28 cellular contexts compared by ENCODE assay signal in genomic region chr4:748461-748860, GRCh38. TPM values are rescaled to one million over a fixed set of nuclear protein-coding genes. Genes with fewer than 3 reads are reported as not detected.
"Had no signal": no experiment of that assay in that cellular context is flagged by ENCODE, and none has a peak within 500 bp of the region (broad histone marks: within the 10 kb centered on the region; RNA-seq: fewer than 3 reads in every experiment).

No MANE protein-coding gene starts in this region.

- H3K4me1 Mint-ChIP-seq: activated naive CD8-positive, alpha-beta T cell treated with anti-CD3 and anti-CD28 coated beads, Interleukin-2, amount 50 U/mL, for 24 hours had no signal

- FAIRE-seq: bronchial epithelial cell, RCC 7860 had no signal

- H3K4me3 ChIP-seq: ascending aorta, body of pancreas had no signal

- H3K27me3 Mint-ChIP-seq: activated CD4-positive, alpha-beta memory T cell treated with anti-CD3 and anti-CD28 coated beads, Interleukin-2, amount 10 ng/mL, durations not matched to agents 7 days and 5 days; activated CD4-positive, alpha-beta T cell treated with anti-CD3 and anti-CD28 coated beads, Interleukin-2, amount 10 ng/mL, durations not matched to agents 7 days and 5 days; activated naive CD8-positive, alpha-beta T cell treated with anti-CD3 and anti-CD28 coated beads, Interleukin-2, amount 50 U/mL, for 24 hours; central memory CD8-positive, alpha-beta T cell; T-cell had no signal

- H3K4me1 ChIP-seq: ascending aorta, body of pancreas had no signal

- H3K9me3 Mint-ChIP-seq: activated CD4-positive, alpha-beta T cell treated with anti-CD3 and anti-CD28 coated beads, Interleukin-2, amount 10 ng/mL, durations not matched to agents 7 days and 5 days; activated naive CD4-positive, alpha-beta T cell treated with anti-CD3 and anti-CD28 coated beads, Interleukin-2, amount 50 U/mL, for 72 hours; activated naive CD8-positive, alpha-beta T cell treated with anti-CD3 and anti-CD28 coated beads, Interleukin-2, amount 50 U/mL, for 24 hours; activated T-cell treated with anti-CD3 and anti-CD28 coated beads, Interleukin-2, amount 50 U/mL, for 72 hours; activated T-helper 2 cell treated with anti-CD3 and anti-CD28 coated beads, Interferon-gamma antibody, Interleukin-2, Interleukin-4, amounts not matched to agents 10 μg/mL and 5 μg/mL and 100 μg/mL, durations not matched to agents 14 hours and 24 hours and 36 hours; central memory CD8-positive, alpha-beta T cell; T-cell had no signal

- H3K4me3 Mint-ChIP-seq: activated CD4-positive, alpha-beta memory T cell treated with anti-CD3 and anti-CD28 coated beads, Interleukin-2, amount 10 ng/mL, durations not matched to agents 7 days and 5 days; activated CD4-positive, alpha-beta T cell treated with anti-CD3 and anti-CD28 coated beads, Interleukin-2, amount 10 ng/mL, durations not matched to agents 7 days and 5 days; activated naive CD8-positive, alpha-beta T cell treated with anti-CD3 and anti-CD28 coated beads, Interleukin-2, amount 50 U/mL, for 24 hours; activated T-cell treated with anti-CD3 and anti-CD28 coated beads, Interleukin-2, amount 50 U/mL, for 72 hours; central memory CD8-positive, alpha-beta T cell; T-cell had no signal

- ATAC-seq: activated naive CD4-positive, alpha-beta T cell treated with anti-CD3 and anti-CD28 coated beads, Interleukin-2, amount 50 U/mL, for 72 hours; activated naive CD8-positive, alpha-beta T cell treated with anti-CD3 and anti-CD28 coated beads, Interleukin-2, amount 50 U/mL, for 24 hours; activated T-cell treated with anti-CD3 and anti-CD28 coated beads, Interleukin-2, amount 50 U/mL, for 72 hours; body of pancreas; T-cell had no signal

- H3K27ac ChIP-seq: ascending aorta, body of pancreas, VCaP had no signal

- DNase-seq: activated CD4-positive, alpha-beta memory T cell treated with anti-CD3 and anti-CD28 coated beads, Interleukin-2, amount 10 ng/mL, durations not matched to agents 7 days and 5 days; activated CD4-positive, alpha-beta T cell treated with anti-CD3 and anti-CD28 coated beads, Interleukin-2, amount 10 ng/mL, durations not matched to agents 7 days and 5 days; activated CD4-positive, CD25-positive, alpha-beta regulatory T cell; activated gamma-delta T cell treated with Interleukin-2 at 50 U/mL for 16 hours; activated naive CD8-positive, alpha-beta T cell treated with anti-CD3 and anti-CD28 coated beads, Interleukin-2, amount 50 U/mL, for 24 hours; activated T-cell treated with anti-CD3 and anti-CD28 coated beads for 4 hours; activated T-cell treated with anti-CD3 and anti-CD28 coated beads, Interleukin-2, amount 50 U/mL, for 72 hours; amniotic stem cell; body of pancreas; Kasumi-1; KBM-7; NCI-H1048; NCI-H146; NCI-H187 treated with DMSO at 0.1 percent for 48 hours; NCI-H2081 treated with DMSO at 0.1 percent for 48 hours; NCI-H446; NCI-H524; SIG-M5; T-cell; T-helper 2 cell had no signal

- H3K27me3 ChIP-seq: ascending aorta, body of pancreas had no signal

- H3K27ac Mint-ChIP-seq: activated CD4-positive, alpha-beta memory T cell treated with anti-CD3 and anti-CD28 coated beads, Interleukin-2, amount 10 ng/mL, durations not matched to agents 7 days and 5 days; activated naive CD8-positive, alpha-beta T cell treated with anti-CD3 and anti-CD28 coated beads, Interleukin-2, amount 50 U/mL, for 24 hours; activated T-cell treated with anti-CD3 and anti-CD28 coated beads, Interleukin-2, amount 50 U/mL, for 72 hours; activated T-helper 2 cell treated with anti-CD3 and anti-CD28 coated beads, Interferon-gamma antibody, Interleukin-2, Interleukin-4, amounts not matched to agents 10 μg/mL and 5 μg/mL and 100 μg/mL, durations not matched to agents 14 hours and 24 hours and 36 hours; T-cell had no signal

RNA-seq across cellular contexts. Expression of gene SLC49A3, which starts 59.5 kb away (rescaled TPM):
- total RNA-seq: M059J had no signal
